ENCODE assay signal across 14 cellular contexts in genomic region chr3:156687023-156687422, GRCh38. TPM values are rescaled to one million over a fixed set of nuclear protein-coding genes. Genes with fewer than 3 reads are reported as not detected.
DNase-seq lines count a peak whose midpoint lies in the region; ATAC-seq and TF ChIP-seq lines count a peak whose summit lies in the region.
"Had no signal": no experiment of that assay in that cellular context is flagged by ENCODE, and none has a peak within 500 bp of the region (broad histone marks: within the 10 kb centered on the region; RNA-seq: fewer than 3 reads in every experiment).

No MANE protein-coding gene starts in this region.

- TF ChIP-seq CTCF in mucosa of descending colon (IDR thresholded peaks at IDR 0.05) (no peak), thyroid gland (IDR thresholded peaks at IDR 0.05) (no peak), mesothelial cell of epicardium (IDR thresholded peaks at IDR 0.05; ENCODE audit: unreplicated experiment) (no peak)

- TF ChIP-seq POLR2A in thyroid gland (IDR thresholded peaks at IDR 0.05): no peak

- no peaks in the 10 kb centered on the region for H3K36me3 ChIP-seq in mucosa of descending colon (ENCODE audit: low read depth)
- H3K36me3 ChIP-seq in thyroid gland: no peaks in the 10 kb centered on the region
- H3K36me3 ChIP-seq: Peyer's patch had no signal

- H3K9me3 Mint-ChIP-seq in T-helper 1 cell treated with Interleukin-12 subunit alpha and Interleukin-12 subunit beta and Interleukin-4 antibody, amounts not matched to agents 30 μg/mL and 1 μg/mL, for 36 hours: no peaks in the 10 kb centered on the region
- no peaks in the 10 kb centered on the region for H3K9me3 Mint-ChIP-seq in mesothelial cell of epicardium

- no peaks in the 10 kb centered on the region for H3K27me3 ChIP-seq in thyroid gland
- H3K27me3 ChIP-seq: Peyer's patch had no signal

- peaks cover 30% of the 10 kb centered on the region for H3K36me3 Mint-ChIP-seq in T-helper 1 cell treated with Interleukin-12 subunit alpha and Interleukin-12 subunit beta and Interleukin-4 antibody, amounts not matched to agents 30 μg/mL and 1 μg/mL, for 36 hours (ENCODE audit: low read depth)
- no peaks in the 10 kb centered on the region for H3K36me3 Mint-ChIP-seq in mesothelial cell of epicardium

- no peaks in the 10 kb centered on the region for H3K27me3 Mint-ChIP-seq in T-helper 1 cell treated with Interleukin-12 subunit alpha and Interleukin-12 subunit beta and Interleukin-4 antibody, amounts not matched to agents 30 μg/mL and 1 μg/mL, for 36 hours (ENCODE audit: low read depth)
- no peaks in the 10 kb centered on the region for H3K27me3 Mint-ChIP-seq in mesothelial cell of epicardium (ENCODE audit: low read depth)

- no peaks in the 10 kb centered on the region for H3K9me3 ChIP-seq in mucosa of descending colon
- H3K9me3 ChIP-seq in thyroid gland: no peaks in the 10 kb centered on the region
- H3K9me3 ChIP-seq: Peyer's patch had no signal

- ATAC-seq in GM18858 (IDR thresholded peaks at IDR 0.05; ENCODE audit: unreplicated experiment) (peak; percentile 35), GM21737 (IDR thresholded peaks at IDR 0.05; ENCODE audit: unreplicated experiment) (peak; percentile 37), mucosa of descending colon (peak; percentile 50)
- ATAC-seq: esophagus mucosa, sciatic nerve had no signal

- no peak overlapping the region for H3K27ac ChIP-seq in thyroid gland
- H3K27ac ChIP-seq: Peyer's patch had no signal

- H3K27ac Mint-ChIP-seq in T-helper 1 cell treated with Interleukin-12 subunit alpha and Interleukin-12 subunit beta and Interleukin-4 antibody, amounts not matched to agents 30 μg/mL and 1 μg/mL, for 36 hours: peak overlapping the region; percentile 53
- H3K27ac Mint-ChIP-seq in mesothelial cell of epicardium: no peak overlapping the region

- H3K4me1 Mint-ChIP-seq in T-helper 1 cell treated with Interleukin-12 subunit alpha and Interleukin-12 subunit beta and Interleukin-4 antibody, amounts not matched to agents 30 μg/mL and 1 μg/mL, for 36 hours (ENCODE audit: low read depth): peaks cover 68% of the 10 kb centered on the region
- peaks cover 44% of the 10 kb centered on the region for H3K4me1 Mint-ChIP-seq in mesothelial cell of epicardium

- DNase-seq in mucosa of descending colon (no peak), DMS153 (lab: John Stamatoyannopoulos, UW) (no peak), thyroid gland (no peak), mesothelial cell of epicardium (ENCODE audit: low spot score in 2 of 2, unreplicated experiment in 2 of 2) (no peak)
- DNase-seq: activated CD4-positive, CD25-positive, alpha-beta regulatory T cell; aorta; EL; NCI-H1105; Peyer's patch had no signal

- no peak overlapping the region for H3K4me3 Mint-ChIP-seq in T-helper 1 cell treated with Interleukin-12 subunit alpha and Interleukin-12 subunit beta and Interleukin-4 antibody, amounts not matched to agents 30 μg/mL and 1 μg/mL, for 36 hours
- H3K4me3 Mint-ChIP-seq in mesothelial cell of epicardium: no peak overlapping the region

- no peak overlapping the region for H3K4me3 ChIP-seq in mucosa of descending colon
- H3K4me3 ChIP-seq in thyroid gland (replicated peaks in 1 of 3): no peak overlapping the region
- H3K4me3 ChIP-seq: Peyer's patch had no signal

- intact Hi-C loops in mucosa of descending colon (cut with DNase I, micrococcal nuclease) (no loop called here), thyroid gland (cut with DNase I) (no loop called here)

- H3K4me1 ChIP-seq in mucosa of descending colon (ENCODE audit: low read depth) (peaks cover 65% of the 10 kb centered on the region), thyroid gland (peaks cover 16 to 54% of the 10 kb centered on the region in 2 donors)

RNA-seq across cellular contexts. Expression of gene TIPARP, which starts 12.6 kb away (rescaled TPM):
- total RNA-seq in mucosa of descending colon (10 to 100 TPM; 26.4 to 28.6 (median 26.7) TPM), thyroid gland (10 to 100 TPM; 23.3 to 65.0 (median 31.2) TPM), mesothelial cell of epicardium (25.6 to 28.5 TPM (median 27.2 TPM) in 3 replicates)
